In genomic region chr19:6761053-6761676, GRCh38 we compare ENCODE assay signal across 1 cellular context.
A peak's percentile ranks its signal among the peaks of the same experiment; 100 is the strongest.
TF ChIP-seq lines count a peak whose summit lies in the region.

No MANE protein-coding gene starts in this region.

TF ChIP-seq in K562, 482 proteins besides CTCF, POLR2A, EP300 and RAD21 (continued from another document and continues in another):
- TF ChIP-seq ZBTB49 (CRISPR knock-in tag; IDR thresholded peaks at IDR 0.05; ENCODE audit: borderline replicate concordance) (no peak), PRDM10 (IDR thresholded peaks at IDR 0.05; ENCODE audit: partially characterized antibody) (no peak), RUNX1 (IDR thresholded peaks at IDR 0.05; ENCODE audit: low read depth) (no peak), NR4A1 (CRISPR knock-in tag; IDR thresholded peaks at IDR 0.05) (no peak), NR4A1 (tag; IDR thresholded peaks at IDR 0.05) (no peak), NFIC (IDR thresholded peaks at IDR 0.05) (no peak), HDAC2 (IDR thresholded peaks at IDR 0.05) (no peak), BCOR (IDR thresholded peaks at IDR 0.05) (peak; percentile 51; the same call in 1 of the 2 replicates), E2F5 (CRISPR knock-in tag; IDR thresholded peaks at IDR 0.05) (no peak), TEAD2 (tag; IDR thresholded peaks at IDR 0.05) (no peak), KDM2B (CRISPR knock-in tag; IDR thresholded peaks at IDR 0.05) (no peak), NUFIP1 (IDR thresholded peaks at IDR 0.05; ENCODE audit: partially characterized antibody) (no peak), BCLAF1 (IDR thresholded peaks at IDR 0.05; ENCODE audit: borderline replicate concordance in 1 of 2, control insufficient read depth in 1 of 2, low read depth in 2 of 2, low read length in 1 of 2) (no peak), MXD1 (CRISPR knock-in tag; IDR thresholded peaks at IDR 0.05; ENCODE audit: borderline replicate concordance, poor library complexity, severe bottlenecking) (no peak), ERF (CRISPR knock-in tag; IDR thresholded peaks at IDR 0.05) (no peak), JUNB (CRISPR knock-in tag; conservative IDR thresholded peaks at IDR 0.05) (no peak), SREBF1 (IDR thresholded peaks at IDR 0.05; ENCODE audit: borderline replicate concordance, low read depth, low read length) (no peak), TRIM24 (IDR thresholded peaks at IDR 0.05) (no peak), PHF8 (IDR thresholded peaks at IDR 0.05; ENCODE audit: borderline replicate concordance, low read length) (no peak), IRF2 (CRISPR knock-in tag; IDR thresholded peaks at IDR 0.05) (no peak), ZNF354B (CRISPR knock-in tag; IDR thresholded peaks at IDR 0.05) (no peak), ARID2 (IDR thresholded peaks at IDR 0.05) (no peak), BHLHE40 (IDR thresholded peaks at IDR 0.05; ENCODE audit: low read length) (no peak), ZNF316 (IDR thresholded peaks at IDR 0.05) (no peak), ZNF398 (CRISPR knock-in tag; IDR thresholded peaks at IDR 0.05) (no peak), MAZ (CRISPR knock-in tag; conservative IDR thresholded peaks at IDR 0.05 in 1 of 2, IDR thresholded peaks at IDR 0.05 in 1 of 2) (no peak), NCOR1 (IDR thresholded peaks at IDR 0.05) (no peak), CREB3 (tag; conservative IDR thresholded peaks at IDR 0.05; ENCODE audit: low read depth) (no peak), CC2D1A (IDR thresholded peaks at IDR 0.05) (no peak), DDX20 (tag; IDR thresholded peaks at IDR 0.05; ENCODE audit: low read depth) (no peak), SRF (CRISPR knock-in tag; IDR thresholded peaks at IDR 0.05) (no peak), ZNF609 (CRISPR knock-in tag; IDR thresholded peaks at IDR 0.05; ENCODE audit: borderline replicate concordance) (no peak), RBM34 (IDR thresholded peaks at IDR 0.05; ENCODE audit: borderline replicate concordance, insufficient read depth, low read length) (no peak), TARDBP (IDR thresholded peaks at IDR 0.05) (no peak), CAMTA2 (CRISPR knock-in tag; conservative IDR thresholded peaks at IDR 0.05) (no peak), ZNF518B (CRISPR knock-in tag; IDR thresholded peaks at IDR 0.05) (no peak), ETV1 (tag; conservative IDR thresholded peaks at IDR 0.05; ENCODE audit: low read depth) (no peak), NCOA4 (IDR thresholded peaks at IDR 0.05; ENCODE audit: partially characterized antibody) (no peak), ARID1B (IDR thresholded peaks at IDR 0.05) (no peak)
